ENCODE assay signal across 1 cellular context in the genomic region with DNA sequence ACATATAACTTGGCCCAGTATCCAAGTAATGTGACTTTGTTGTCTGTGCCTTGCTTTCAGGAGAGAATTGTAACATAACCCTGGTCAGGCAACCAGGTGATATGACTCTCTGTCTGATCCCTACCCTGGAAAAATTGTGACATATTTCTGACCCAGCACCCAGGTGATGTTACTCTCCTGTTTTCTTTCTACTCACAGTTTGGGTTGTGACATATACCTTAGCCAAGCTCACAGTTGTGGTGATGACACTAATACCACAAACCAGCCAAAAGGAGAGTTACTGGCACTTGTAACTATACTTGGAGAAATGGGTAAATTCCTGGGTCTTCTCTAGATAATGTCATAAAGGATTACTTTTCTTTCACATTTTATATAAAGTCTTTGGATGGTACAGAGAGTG.
TF ChIP-seq lines count a peak whose summit lies in the region.

No MANE protein-coding gene starts in this region.

TF ChIP-seq in IMR-90, 13 proteins besides CTCF, POLR2A, EP300 and RAD21 (continued from another document):
- TF ChIP-seq, protein P1, sequence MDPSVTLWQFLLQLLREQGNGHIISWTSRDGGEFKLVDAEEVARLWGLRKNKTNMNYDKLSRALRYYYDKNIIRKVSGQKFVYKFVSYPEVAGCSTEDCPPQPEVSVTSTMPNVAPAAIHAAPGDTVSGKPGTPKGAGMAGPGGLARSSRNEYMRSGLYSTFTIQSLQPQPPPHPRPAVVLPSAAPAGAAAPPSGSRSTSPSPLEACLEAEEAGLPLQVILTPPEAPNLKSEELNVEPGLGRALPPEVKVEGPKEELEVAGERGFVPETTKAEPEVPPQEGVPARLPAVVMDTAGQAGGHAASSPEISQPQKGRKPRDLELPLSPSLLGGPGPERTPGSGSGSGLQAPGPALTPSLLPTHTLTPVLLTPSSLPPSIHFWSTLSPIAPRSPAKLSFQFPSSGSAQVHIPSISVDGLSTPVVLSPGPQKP (IDR thresholded peaks at IDR 0.05; ENCODE audit: borderline replicate concordance, low read depth, low read length): no peak
- TF ChIP-seq RCOR1 (IDR thresholded peaks at IDR 0.05; ENCODE audit: insufficient replicate concordance, low read length): no peak
